12 cellular contexts compared by ENCODE assay signal in genomic region chr1:38037481-38037939, GRCh38. TPM values are rescaled to one million over a fixed set of nuclear protein-coding genes. Genes with fewer than 3 reads are reported as not detected.
DNase-seq lines count a peak whose midpoint lies in the region; ATAC-seq and TF ChIP-seq lines count a peak whose summit lies in the region.
"Had no signal": no experiment of that assay in that cellular context is flagged by ENCODE, and none has a peak within 500 bp of the region (broad histone marks: within the 10 kb centered on the region; RNA-seq: fewer than 3 reads in every experiment).

No MANE protein-coding gene starts in this region.

- H3K36me3 ChIP-seq in upper lobe of right lung: no peaks in the 10 kb centered on the region
- H3K36me3 ChIP-seq in esophagus squamous epithelium: no peaks in the 10 kb centered on the region

- H3K27ac ChIP-seq in upper lobe of right lung (no peak overlapping the region), esophagus squamous epithelium (no peak overlapping the region)

- H3K4me3 ChIP-seq in upper lobe of right lung: no peak overlapping the region
- H3K4me3 ChIP-seq in esophagus squamous epithelium: no peak overlapping the region

- intact Hi-C loops in cardiac septum (cut with DNase I): no loop called here
- intact Hi-C loops in left ventricle myocardium superior (cut with micrococcal nuclease): loop anchor here (10.0 kb wide), 1 partner anchor 797 kb away; no protein-coding TSS in a partner anchor
- intact Hi-C loops in upper lobe of right lung (cut with DNase I): no loop called here
- intact Hi-C loops in esophagus squamous epithelium (cut with DNase I): no loop called here

- H3K27me3 Mint-ChIP-seq in endothelial cell (ENCODE audit: unreplicated experiment): peaks cover 4% of the 10 kb centered on the region

- H3K27ac Mint-ChIP-seq in endothelial cell (ENCODE audit: unreplicated experiment): no peak overlapping the region

- H3K4me1 Mint-ChIP-seq in endothelial cell (ENCODE audit: unreplicated experiment): peaks cover 9% of the 10 kb centered on the region

- no peaks in the 10 kb centered on the region for H3K9me3 Mint-ChIP-seq in endothelial cell (ENCODE audit: unreplicated experiment)

- H3K9me3 ChIP-seq in upper lobe of right lung (no peaks in the 10 kb centered on the region), esophagus squamous epithelium (no peaks in the 10 kb centered on the region)

- peak; percentile 24 for DNase-seq in cardiac septum (ENCODE audit: low spot score)
- no peak for DNase-seq in left ventricle myocardium superior
- DNase-seq in NCI-H226: peak; percentile 56
- DNase-seq in endothelial cell (ENCODE audit: low spot score): peak; percentile 53
- DNase-seq in upper lobe of right lung: peak; percentile 49
- DNase-seq in NCI-H774 (lab: John Stamatoyannopoulos, UW): no peak
- DNase-seq in central memory CD4-positive, alpha-beta T cell: no peak
- no peak for DNase-seq in esophagus squamous epithelium (lab: John Stamatoyannopoulos, UW)
- DNase-seq: COR-L47, MM.1S, occipital lobe had no signal

- H3K4me3 Mint-ChIP-seq in endothelial cell (ENCODE audit: unreplicated experiment): no peak overlapping the region
- H3K4me3 Mint-ChIP-seq: brain had no signal

- H3K27me3 ChIP-seq in upper lobe of right lung (peaks cover 29% of the 10 kb centered on the region), esophagus squamous epithelium (peaks cover 0 to 48% (median under 1%) of the 10 kb centered on the region in 4 donors)

- peaks cover 3% of the 10 kb centered on the region for H3K36me3 Mint-ChIP-seq in endothelial cell (ENCODE audit: low read depth, unreplicated experiment)
- H3K36me3 Mint-ChIP-seq: brain had no signal

- H3K4me1 ChIP-seq in upper lobe of right lung (no peaks in the 10 kb centered on the region), esophagus squamous epithelium (peaks cover 5 to 48% (median 9%) of the 10 kb centered on the region in 3 donors)

- no peak for ATAC-seq in left ventricle myocardium superior
- ATAC-seq in upper lobe of right lung: peak; percentile 33

- peak; percentile 30 for TF ChIP-seq CTCF in endothelial cell (IDR thresholded peaks at IDR 0.05; ENCODE audit: unreplicated experiment)
- TF ChIP-seq CTCF in upper lobe of right lung (IDR thresholded peaks at IDR 0.05): peak; percentile 23
- peak in 1 of 6 experiments; percentile 35 for TF ChIP-seq CTCF in esophagus squamous epithelium (IDR thresholded peaks at IDR 0.05)

- 47 to 58% methylated on average over 4 of the region's 4 CpGs for WGBS in esophagus squamous epithelium, 2 donors

- TF ChIP-seq POLR2A in esophagus squamous epithelium (IDR thresholded peaks at IDR 0.05): no peak

RNA-seq across cellular contexts. Expression of gene POU3F1, which starts 9.1 kb away (rescaled TPM):
- total RNA-seq in cardiac septum (not detected), left ventricle myocardium superior (not detected), endothelial cell (ENCODE audit: unreplicated experiment) (1.2 TPM), upper lobe of right lung (not detected), esophagus squamous epithelium (1 to 10 TPM; 2.1 to 4.5 (median 2.8) TPM)

RNA-seq across cellular contexts. Expression of gene UTP11, which starts 25.0 kb away (rescaled TPM):
- total RNA-seq in cardiac septum (29.8 TPM), left ventricle myocardium superior (38.6 TPM), endothelial cell (ENCODE audit: unreplicated experiment) (44.7 TPM), upper lobe of right lung (29.1 TPM), esophagus squamous epithelium (10 to 100 TPM; 38.5 to 71.5 (median 54.5) TPM)

RNA-seq across cellular contexts. Expression of gene FHL3, which starts 32.2 kb away (rescaled TPM):
- 9.8 TPM for total RNA-seq in cardiac septum
- 13.3 TPM for total RNA-seq in left ventricle myocardium superior
- 142 TPM for total RNA-seq in endothelial cell (ENCODE audit: unreplicated experiment)
- 22.4 TPM for total RNA-seq in upper lobe of right lung
- total RNA-seq in esophagus squamous epithelium: 10 to 100 TPM in 3 of 4 donors, 1 to 10 TPM in 1; 6.2 to 18.7 (median 12.4) TPM

RNA-seq across cellular contexts. Expression of gene SF3A3, which starts 47.7 kb away (rescaled TPM):
- total RNA-seq in cardiac septum: 30.9 TPM
- total RNA-seq in left ventricle myocardium superior: 28.2 TPM
- 59.2 TPM for total RNA-seq in endothelial cell (ENCODE audit: unreplicated experiment)
- 48.7 TPM for total RNA-seq in upper lobe of right lung
- 10 to 100 TPM; 33.9 to 49.7 (median 44.4) TPM for total RNA-seq in esophagus squamous epithelium

Comparison
In these comparisons a context has a peak if more than half of its experiments do, and no peak if none do; other contexts are left out.
1. DNase-seq: peak in cardiac septum (single experiment), NCI-H226 (single experiment), endothelial cell (single experiment) and upper lobe of right lung (single experiment); none in left ventricle myocardium superior (single experiment), NCI-H774 (single experiment), central memory CD4-positive, alpha-beta T cell (single experiment) and esophagus squamous epithelium (single experiment).